Comparison of ENCODE assay signal across 8 cellular contexts in the genomic region with DNA sequence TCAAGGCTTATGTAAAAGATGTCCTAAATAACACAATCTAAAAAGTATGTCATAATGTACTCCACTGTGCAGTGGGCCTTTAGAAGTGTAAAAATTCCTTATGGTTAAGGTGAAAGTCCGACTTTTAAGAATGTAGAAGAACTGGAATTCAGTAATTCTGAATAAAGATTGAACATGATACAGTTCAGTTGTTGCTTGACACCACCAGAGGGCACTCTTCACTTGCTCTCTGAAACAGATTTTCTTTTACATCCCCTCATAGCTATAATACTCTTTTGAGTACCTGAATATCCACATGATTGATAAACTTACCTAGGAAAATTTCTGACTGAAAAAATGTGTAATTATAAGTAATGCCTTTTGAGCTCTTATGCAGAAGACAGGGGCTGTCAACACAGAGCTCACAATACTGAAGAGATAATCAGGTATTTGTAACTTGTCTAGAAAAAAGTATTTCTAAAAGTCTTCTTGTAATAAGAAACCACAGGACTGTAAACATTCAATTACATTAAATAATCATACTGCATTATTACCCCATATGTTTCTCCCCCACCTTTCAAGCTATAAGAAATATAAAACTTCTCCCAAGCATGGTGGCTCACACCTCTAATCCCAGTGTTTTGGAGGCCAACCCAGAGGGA.
DNase-seq lines count a peak whose midpoint lies in the region; ATAC-seq and TF ChIP-seq lines count a peak whose summit lies in the region.

No MANE protein-coding gene starts in this region.

- DNase-seq in natural killer cell (no peak), H4 (ENCODE audit: low spot score) (peak; percentile 46), NCI-H1105 treated with DMSO at 0.1 percent for 48 hours (lab: John Stamatoyannopoulos, UW) (peak; percentile 83), SW480 (ENCODE audit: low spot score) (peak; percentile 59), fibroblast of the aortic adventitia (ENCODE audit: low read depth) (peak; percentile 79), osteocyte (ENCODE audit: extremely low spot score, unreplicated experiment) (no peak), posterior vena cava (ENCODE audit: low spot score) (no peak)
- no peak for DNase-seq in natural killer cell treated with Interleukin-12 subunit alpha and Interleukin-12 subunit beta and Interleukin-15 and Interleukin-18, amount 100 ng/mL, for 72 hours (ENCODE audit: low spot score)

- TF ChIP-seq CTCF in natural killer cell (IDR thresholded peaks at IDR 0.05) (peak; percentile 87), fibroblast of the aortic adventitia (IDR thresholded peaks at IDR 0.05; ENCODE audit: insufficient read depth, low read length) (peak; percentile 77), osteocyte (IDR thresholded peaks at IDR 0.05) (peak; percentile 85)

- H3K27ac Mint-ChIP-seq in natural killer cell (no peak overlapping the region), osteocyte (ENCODE audit: unreplicated experiment) (no peak overlapping the region)
- no peak overlapping the region for H3K27ac Mint-ChIP-seq in natural killer cell treated with Interleukin-12 subunit alpha and Interleukin-12 subunit beta and Interleukin-15 and Interleukin-18, amount 100 ng/mL, for 72 hours

- H3K9me3 Mint-ChIP-seq in natural killer cell (no peaks in the 10 kb centered on the region), osteocyte (ENCODE audit: unreplicated experiment) (no peaks in the 10 kb centered on the region)
- H3K9me3 Mint-ChIP-seq in natural killer cell treated with Interleukin-12 subunit alpha and Interleukin-12 subunit beta and Interleukin-15 and Interleukin-18, amount 100 ng/mL, for 72 hours, result no peaks in the 10 kb centered on the region

- H3K36me3 Mint-ChIP-seq in natural killer cell (no peaks in the 10 kb centered on the region), osteocyte (ENCODE audit: unreplicated experiment) (no peaks in the 10 kb centered on the region)
- H3K36me3 Mint-ChIP-seq in natural killer cell treated with Interleukin-12 subunit alpha and Interleukin-12 subunit beta and Interleukin-15 and Interleukin-18, amount 100 ng/mL, for 72 hours, result no peaks in the 10 kb centered on the region

- H3K4me3 Mint-ChIP-seq in natural killer cell, result no peak overlapping the region
- H3K4me3 Mint-ChIP-seq in natural killer cell treated with Interleukin-12 subunit alpha and Interleukin-12 subunit beta and Interleukin-15 and Interleukin-18, amount 100 ng/mL, for 72 hours, result no peak overlapping the region
- no peak overlapping the region for H3K4me3 Mint-ChIP-seq in osteocyte (ENCODE audit: unreplicated experiment)

- peaks cover 2 to 12% of the 10 kb centered on the region in 2 donors for H3K27me3 Mint-ChIP-seq in natural killer cell (ENCODE audit: low read depth in 2 of 2)
- H3K27me3 Mint-ChIP-seq in natural killer cell treated with Interleukin-12 subunit alpha and Interleukin-12 subunit beta and Interleukin-15 and Interleukin-18, amount 100 ng/mL, for 72 hours, result peaks cover 0 to 5% of the 10 kb centered on the region in 2 donors
- H3K27me3 Mint-ChIP-seq in osteocyte (ENCODE audit: unreplicated experiment), result no peaks in the 10 kb centered on the region

- intact Hi-C loops in natural killer cell (cut with micrococcal nuclease) (loop anchor here (1.0 kb wide), 2 partner anchors 316 to 337 kb away; partner anchors contain the start of gene PREP), posterior vena cava (cut with DNase I) (loop anchor here (5.0 to 10.0 kb wide), 2 partner anchors 317 to 1430 kb away; partner anchors contain the start of gene PREP (in 1 of the 2))

- peak; percentile 63 to 74 (median 71) for ATAC-seq in natural killer cell
- no peak for ATAC-seq in natural killer cell treated with Interleukin-12 subunit alpha and Interleukin-12 subunit beta and Interleukin-15 and Interleukin-18, amount 100 ng/mL, for 72 hours

- no peak overlapping the region for H3K4me3 ChIP-seq in fibroblast of the aortic adventitia (ENCODE audit: low read depth, low read length)

- H3K4me1 Mint-ChIP-seq in natural killer cell (no peaks in the 10 kb centered on the region), osteocyte (ENCODE audit: unreplicated experiment) (no peaks in the 10 kb centered on the region)
- no peaks in the 10 kb centered on the region for H3K4me1 Mint-ChIP-seq in natural killer cell treated with Interleukin-12 subunit alpha and Interleukin-12 subunit beta and Interleukin-15 and Interleukin-18, amount 100 ng/mL, for 72 hours (ENCODE audit: low read depth in 2 of 2)

Comparison
In these comparisons a context has a peak if more than half of its experiments do, and no peak if none do; other contexts are left out.
1. ATAC-seq: peak in natural killer cell (3 of 3); none in natural killer cell treated with Interleukin-12 subunit alpha and Interleukin-12 subunit beta and Interleukin-15 and Interleukin-18, amount 100 ng/mL, for 72 hours (0 of 2).
2. DNase-seq: peak in H4 (single experiment), NCI-H1105 treated with DMSO at 0.1 percent for 48 hours (single experiment), SW480 (single experiment) and fibroblast of the aortic adventitia (single experiment); none in natural killer cell (single experiment), natural killer cell treated with Interleukin-12 subunit alpha and Interleukin-12 subunit beta and Interleukin-15 and Interleukin-18, amount 100 ng/mL, for 72 hours (single experiment), osteocyte (single experiment) and posterior vena cava (single experiment).
3. Peak in every context shown above with its lines, with median percentiles within 50 percentile points of each other: CTCF ChIP-seq.